8 cellular contexts compared by ENCODE assay signal in genomic region chr17:81910840-81911276, GRCh38. TPM values are rescaled to one million over a fixed set of nuclear protein-coding genes. Genes with fewer than 3 reads are reported as not detected.
DNase-seq lines count a peak whose midpoint lies in the region; ATAC-seq and TF ChIP-seq lines count a peak whose summit lies in the region.

No MANE protein-coding gene starts in this region.

- no peaks in the 10 kb centered on the region for H3K27me3 ChIP-seq in Caco-2 (replicated peaks; ENCODE audit: control insufficient read depth, insufficient read depth, low read length)

- H3K4me3 Mint-ChIP-seq in Caco-2 (ENCODE audit: unreplicated experiment): peak overlapping the region; percentile 89

- POLR2A ChIA-PET in Caco-2 (lab: Charles Lee): interaction anchor here (0.6 to 1.0 kb wide), 5 partner anchors 14 to 127 kb away, joined by 3 to 7 read pairs (median 3); partner anchors contain the start of genes ANAPC11 and DCXR

- BruUV-seq in Caco-2 (replicated peaks; lab: Mats Ljungman, UMichigan): TSS peak; percentile 91

- DNase-seq in Caco-2 (no peak), HuH-7.5 (ENCODE audit: low spot score) (peak; percentile 51), cardiac fibroblast (ENCODE audit: low read depth in 2 of 2) (no peak), mucosa of descending colon (no peak), putamen (ENCODE audit: low spot score) (no peak), DMS153 (lab: John Stamatoyannopoulos, UW) (no peak), GM10266 (ENCODE audit: extremely low spot score) (no peak)

- H3K4me3 ChIP-seq in Caco-2 (ENCODE audit: low read depth, low read length) (peak overlapping the region; percentile 99), cardiac fibroblast (replicated peaks in 1 of 2; ENCODE audit: low read depth in 2 of 2, low read length in 2 of 2) (peak overlapping the region; percentile 78), mucosa of descending colon (peak overlapping the region; percentile 70)

- intact Hi-C loops in Caco-2 (cut with micrococcal nuclease; ENCODE audit: unreplicated experiment) (loop anchor here (1.0 to 2.0 kb wide), 2 partner anchors 16 to 20 kb away; partner anchors contain the start of genes ALYREF, ANAPC11 and MAFG), mucosa of descending colon (cut with DNase I, micrococcal nuclease) (no loop called here)

- H3K36me3 ChIP-seq in Caco-2 (ENCODE audit: control insufficient read depth, insufficient read depth, low read length) (peaks cover 24% of the 10 kb centered on the region), mucosa of descending colon (ENCODE audit: low read depth) (peaks cover 9% of the 10 kb centered on the region)

- peaks cover 91% of the 10 kb centered on the region for H3K36me3 Mint-ChIP-seq in Caco-2 (ENCODE audit: insufficient read depth, unreplicated experiment)

- no peaks in the 10 kb centered on the region for H3K27me3 Mint-ChIP-seq in Caco-2 (ENCODE audit: insufficient read depth, unreplicated experiment)

- H3K9me3 ChIP-seq in Caco-2: no peaks in the 10 kb centered on the region
- H3K9me3 ChIP-seq in mucosa of descending colon: no peaks in the 10 kb centered on the region

- ATAC-seq in GM21390 (IDR thresholded peaks at IDR 0.05; ENCODE audit: unreplicated experiment) (peak; percentile 16), mucosa of descending colon (peak; percentile 18)

- H3K4me1 Mint-ChIP-seq in Caco-2 (ENCODE audit: low read depth, unreplicated experiment): peaks cover 13% of the 10 kb centered on the region

- peak overlapping the region; percentile 94 for H3K27ac Mint-ChIP-seq in Caco-2 (ENCODE audit: unreplicated experiment)

- no peak for TF ChIP-seq CTCF in Caco-2 (IDR thresholded peaks at IDR 0.05; ENCODE audit: insufficient read depth in 1 of 2, low read depth in 1 of 2, low read length in 1 of 2, severe bottlenecking in 1 of 2, unreplicated experiment in 1 of 2)
- no peak for TF ChIP-seq CTCF in cardiac fibroblast (IDR thresholded peaks at IDR 0.05; ENCODE audit: low read depth, low read length)
- TF ChIP-seq CTCF in mucosa of descending colon (IDR thresholded peaks at IDR 0.05): no peak
- TF ChIP-seq CTCF in GM10266 (IDR thresholded peaks at IDR 0.05; ENCODE audit: control insufficient read depth, insufficient read depth, low read depth, missing control alignments): no peak

- H3K4me1 ChIP-seq in Caco-2: peaks cover 15% of the 10 kb centered on the region
- H3K4me1 ChIP-seq in mucosa of descending colon (ENCODE audit: low read depth): peaks cover 12% of the 10 kb centered on the region

- no peaks in the 10 kb centered on the region for H3K9me3 Mint-ChIP-seq in Caco-2 (ENCODE audit: unreplicated experiment)

- CTCF ChIA-PET in Caco-2 (lab: Charles Lee): no interaction called here

RNA-seq across cellular contexts. Expression of gene PCYT2, which starts 0.3 kb away (rescaled TPM):
- 125 and 151 TPM in 2 replicates for total RNA-seq in Caco-2 (2022)
- 10 to 100 TPM; 36.0 to 59.4 (median 58.3) TPM for total RNA-seq in mucosa of descending colon

RNA-seq across cellular contexts. Expression of gene SIRT7, which starts 7.1 kb away (rescaled TPM):
- total RNA-seq in Caco-2 (2022) (55.6 and 57.4 TPM in 2 replicates), mucosa of descending colon (10 to 100 TPM; 50.1 to 83.5 (median 73.7) TPM)

RNA-seq across cellular contexts. Expression of gene NPB, which starts 8.8 kb away (rescaled TPM):
- total RNA-seq in Caco-2 (2022) (0.37 and 0.68 TPM in 2 replicates), mucosa of descending colon (under 1 TPM; 0.12 to 0.51 (median 0.26) TPM)

RNA-seq across cellular contexts. Expression of gene MAFG, which starts 16.7 kb away (rescaled TPM):
- total RNA-seq in Caco-2 (2022) (28.9 and 29.1 TPM in 2 replicates), mucosa of descending colon (10 to 100 TPM; 17.4 to 34.0 (median 21.1) TPM)

RNA-seq across cellular contexts. Expression of gene ANAPC11, which starts 19.3 kb away (rescaled TPM):
- total RNA-seq in Caco-2 (2022): 133 and 140 TPM in 2 replicates
- total RNA-seq in mucosa of descending colon: 10 to 100 TPM; 78.2 to 97.1 (median 81.3) TPM
